Comparison of ENCODE assay signal across 32 cellular contexts in genomic region chr3:38222032-38222634, GRCh38. TPM values are rescaled to one million over a fixed set of nuclear protein-coding genes. Genes with fewer than 3 reads are reported as not detected.
"Had no signal": no experiment of that assay in that cellular context is flagged by ENCODE, and none has a peak within 500 bp of the region (broad histone marks: within the 10 kb centered on the region; RNA-seq: fewer than 3 reads in every experiment).

No MANE protein-coding gene starts in this region.

- H3K4me3 ChIP-seq: colonic mucosa, gastrocnemius medialis, suprapubic skin, tibial artery, upper lobe of right lung had no signal

- H2AFZ ChIP-seq: parathyroid adenoma had no signal

- H3K9ac ChIP-seq: parathyroid adenoma had no signal

- H3K27me3 ChIP-seq: colonic mucosa, gastrocnemius medialis, suprapubic skin, tibial artery, upper lobe of right lung had no signal

- H3K4me1 ChIP-seq: colonic mucosa, gastrocnemius medialis, parathyroid adenoma, suprapubic skin, tibial artery, upper lobe of right lung had no signal

- DNase-seq: activated CD4-positive, alpha-beta memory T cell treated with anti-CD3 and anti-CD28 coated beads, Interleukin-2, amount 10 ng/mL, durations not matched to agents 7 days and 5 days; activated CD4-positive, alpha-beta T cell treated with anti-CD3 and anti-CD28 coated beads for 1 hour; activated CD4-positive, alpha-beta T cell treated with anti-CD3 and anti-CD28 coated beads, Interleukin-2, amount 10 ng/mL, durations not matched to agents 7 days and 5 days; activated CD8-positive, alpha-beta memory T cell treated with anti-CD3 and anti-CD28 coated beads, Interleukin-2, amount 50 U/mL, for 48 hours; activated gamma-delta T cell; activated naive CD4-positive, alpha-beta T cell treated with anti-CD3 and anti-CD28 coated beads, Interleukin-2, amount 50 U/mL, for 16 hours; activated naive CD8-positive, alpha-beta T cell treated with anti-CD3 and anti-CD28 coated beads, Interleukin-2, amount 50 U/mL, for 24 hours; activated T-cell treated with anti-CD3 and anti-CD28 coated beads, Interleukin-2, amount 50 U/mL, for 24 hours; amygdala; colonic mucosa; effector CD8-positive, alpha-beta T cell; gastrocnemius medialis; hippocampal formation; left cardiac atrium; midbrain; naive thymus-derived CD4-positive, alpha-beta T cell; nucleus accumbens; right cardiac atrium; stimulated activated CD4-positive, alpha-beta T cell treated with anti-CD3 and anti-CD28 coated beads, Interleukin-15, amount 100 ng/mL, for 24 hours; stimulated activated CD4-positive, alpha-beta T cell treated with anti-CD3 and anti-CD28 coated beads, Interleukin-2, amount 100 ng/mL, for 24 hours; stimulated activated naive CD4-positive, alpha-beta T cell; T-cell; tibial artery; upper lobe of right lung had no signal

- H3K36me3 ChIP-seq: colonic mucosa had no signal

- H3K79me2 ChIP-seq: parathyroid adenoma had no signal

- FAIRE-seq: bronchial epithelial cell, keratinocyte had no signal

- ATAC-seq: activated naive CD8-positive, alpha-beta T cell treated with anti-CD3 and anti-CD28 coated beads, Interleukin-2, amount 50 U/mL, for 24 hours; gastrocnemius medialis; left cardiac atrium; naive thymus-derived CD4-positive, alpha-beta T cell; right cardiac atrium; T-cell; upper lobe of right lung; WTC11 had no signal

- H3K9me3 ChIP-seq: colonic mucosa, gastrocnemius medialis, suprapubic skin, tibial artery, upper lobe of right lung had no signal

- H3K27ac ChIP-seq: colonic mucosa, gastrocnemius medialis, parathyroid adenoma, suprapubic skin, tibial artery, upper lobe of right lung had no signal

RNA-seq across cellular contexts. Expression of gene SLC22A13, which starts 43.5 kb away (rescaled TPM):
- total RNA-seq: epithelial cell of proximal tubule had no signal
- polyA plus RNA-seq: naive thymus-derived CD4-positive, alpha-beta T cell; neural cell had no signal

RNA-seq across cellular contexts. Expression of gene SLC22A14, which starts 60.0 kb away (rescaled TPM):
- total RNA-seq: activated CD4-positive, alpha-beta memory T cell treated with anti-CD3 and anti-CD28 coated beads, Interleukin-2, amount 10 ng/mL, durations not matched to agents 7 days and 5 days; activated CD4-positive, alpha-beta T cell treated with anti-CD3 and anti-CD28 coated beads, Interleukin-2, amount 10 ng/mL, durations not matched to agents 7 days and 5 days; dermis microvascular lymphatic vessel endothelial cell; epithelial cell of proximal tubule; WTC11 had no signal
- polyA plus RNA-seq: naive thymus-derived CD4-positive, alpha-beta T cell had no signal
